Comparison of ENCODE assay signal across 1 cellular context in genomic region chr9:128218172-128218517, GRCh38.
TF ChIP-seq lines count a peak whose summit lies in the region.

No MANE protein-coding gene starts in this region.

TF ChIP-seq in H1, 55 proteins besides CTCF, POLR2A, EP300 and RAD21:
- no peak for TF ChIP-seq E2F6 (IDR thresholded peaks at IDR 0.05)
- no peak for TF ChIP-seq PHF8 (conservative IDR thresholded peaks at IDR 0.05; ENCODE audit: low read depth, low read length)
- TF ChIP-seq HDAC6 (IDR thresholded peaks at IDR 0.05; ENCODE audit: low read depth, low read length) = no peak
- no peak for TF ChIP-seq JUND (IDR thresholded peaks at IDR 0.05; ENCODE audit: low read length)
- TF ChIP-seq CTBP2 (IDR thresholded peaks at IDR 0.05; ENCODE audit: borderline replicate concordance, insufficient read depth, insufficient read length, low read length) = no peak
- no peak for TF ChIP-seq ATF2 (IDR thresholded peaks at IDR 0.05; ENCODE audit: low read length)
- TF ChIP-seq NRF1 (IDR thresholded peaks at IDR 0.05; ENCODE audit: low read depth, low read length) = no peak
- no peak for TF ChIP-seq GABPA (IDR thresholded peaks at IDR 0.05; ENCODE audit: borderline replicate concordance, insufficient read depth, low read length)
- no peak for TF ChIP-seq TAF1 (IDR thresholded peaks at IDR 0.05; ENCODE audit: low read depth, low read length)
- TF ChIP-seq HDAC2 (IDR thresholded peaks at IDR 0.05; ENCODE audit: borderline replicate concordance in 1 of 2, low read depth in 2 of 2, low read length in 2 of 2) = no peak
- TF ChIP-seq SIRT6 (IDR thresholded peaks at IDR 0.05; ENCODE audit: low read length) = no peak
- TF ChIP-seq SP2 (IDR thresholded peaks at IDR 0.05; ENCODE audit: low read length) = no peak
- no peak for TF ChIP-seq CHD1 (IDR thresholded peaks at IDR 0.05; ENCODE audit: low read depth, low read length)
